24 cellular contexts compared by ENCODE assay signal in the genomic region with DNA sequence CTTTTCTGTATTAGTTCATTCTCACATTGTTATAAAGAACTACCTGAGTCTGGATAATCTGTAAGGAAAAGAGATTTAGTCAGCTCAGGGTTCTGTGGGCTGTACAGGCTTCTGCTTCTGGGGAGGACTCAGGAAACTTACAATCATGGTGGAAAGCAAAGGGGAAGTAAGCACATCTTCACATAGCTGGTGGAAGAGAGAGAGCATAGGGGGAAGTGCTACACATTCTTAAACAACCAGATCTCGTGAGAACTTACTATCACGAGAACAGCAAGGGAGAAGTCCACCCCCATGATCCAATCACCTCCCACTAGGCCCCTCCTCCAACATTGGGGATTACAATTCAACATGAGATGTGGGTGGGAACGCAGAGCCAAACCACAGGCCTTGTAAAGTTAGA. TPM values are rescaled to one million over a fixed set of nuclear protein-coding genes. Genes with fewer than 3 reads are reported as not detected.
DNase-seq lines count a peak whose midpoint lies in the region; ATAC-seq and TF ChIP-seq lines count a peak whose summit lies in the region.
"Had no signal": no experiment of that assay in that cellular context is flagged by ENCODE, and none has a peak within 500 bp of the region (broad histone marks: within the 10 kb centered on the region; RNA-seq: fewer than 3 reads in every experiment).

No MANE protein-coding gene starts in this region.

- H3K9me3 ChIP-seq in neutrophil, result no peaks in the 10 kb centered on the region

- H3K27ac ChIP-seq in HL-60 (replicated peaks), result no peak overlapping the region; the same call in 1 of the 2 replicates
- H3K27ac ChIP-seq in neutrophil, result peak overlapping the region; percentile 92
- H3K27ac ChIP-seq: BLaER1, GM23248, Peyer's patch, SK-N-MC had no signal

- TF ChIP-seq CTCF in HL-60 (IDR thresholded peaks at IDR 0.05; ENCODE audit: insufficient read depth, low read length) (no peak), neutrophil (IDR thresholded peaks at IDR 0.05) (no peak)

- no peak for ATAC-seq in HG03460 (IDR thresholded peaks at IDR 0.05; ENCODE audit: unreplicated experiment)
- no peak for ATAC-seq in sciatic nerve

- no peaks in the 10 kb centered on the region for H3K27me3 ChIP-seq in HL-60 (ENCODE audit: insufficient read depth, poor library complexity, severe bottlenecking)
- H3K27me3 ChIP-seq in neutrophil, result no peaks in the 10 kb centered on the region
- H3K27me3 ChIP-seq: MG63, Peyer's patch had no signal

- peak; percentile 40 for DNase-seq in CD1c-positive myeloid dendritic cell (ENCODE audit: extremely low spot score)
- peak; percentile 30 to 42 for DNase-seq in HL-60 (ENCODE audit: low read depth in 1 of 2, low spot score in 1 of 2)
- DNase-seq in OCI-M1 (lab: John Stamatoyannopoulos, UW), result peak; percentile 39
- DNase-seq in sciatic nerve (ENCODE audit: low spot score), result no peak
- DNase-seq in amniotic stem cell (lab: John Stamatoyannopoulos, UW), result no peak
- DNase-seq: Caco-2; CD4-positive, alpha-beta memory T cell; GM23248; H7; KG1; MG63; NCI-H1105; NCI-H1436 treated with DMSO at 0.1 percent for 48 hours; NCI-H187 treated with DMSO at 0.1 percent for 48 hours; NCI-H446 treated with DMSO at 0.1 percent for 48 hours; NCI-H526; NCI-H82; NK-92 treated with Interleukin-12 subunit alpha and Interleukin-12 subunit beta, amount 100 ng/mL, for 24 hours; Peyer's patch; SHP77 treated with DMSO at 0.1 percent for 48 hours had no signal

- H3K4me1 ChIP-seq in neutrophil (ENCODE audit: control insufficient read depth in 1 of 2, insufficient read depth in 1 of 2, low read depth in 1 of 2, low read length in 1 of 2), result peaks cover 12 to 28% of the 10 kb centered on the region in 2 experiments
- H3K4me1 ChIP-seq: BLaER1, Caco-2, Peyer's patch had no signal

- intact Hi-C loops in sciatic nerve (cut with DNase I), result no loop called here

- H3K36me3 ChIP-seq in neutrophil, result no peaks in the 10 kb centered on the region
- H3K36me3 ChIP-seq: Peyer's patch had no signal

- no peak overlapping the region for H3K4me3 ChIP-seq in HL-60 (replicated peaks; ENCODE audit: insufficient read depth, low read length)
- H3K4me3 ChIP-seq in neutrophil (ENCODE audit: low read depth in 1 of 2, low read length in 1 of 2), result no peak overlapping the region
- H3K4me3 ChIP-seq: BLaER1, GM23248, MG63, Peyer's patch, SK-N-MC had no signal

RNA-seq across cellular contexts. Expression of a gene that starts 37.9 kb away (rescaled TPM):
- 46.4 TPM for total RNA-seq in sciatic nerve

RNA-seq across cellular contexts. Expression of a gene that starts 38.2 kb away (rescaled TPM):
- 0.18 TPM for total RNA-seq in sciatic nerve
- total RNA-seq: CD4-positive, alpha-beta memory T cell had no signal

Comparison
In these comparisons a context has a peak if more than half of its experiments do, and no peak if none do; other contexts are left out.
1. DNase-seq: peak in CD1c-positive myeloid dendritic cell (single experiment), HL-60 (2 of 2) and OCI-M1 (single experiment); none in sciatic nerve (single experiment) and amniotic stem cell (single experiment).